ENCODE assay signal across 8 cellular contexts in the genomic region with DNA sequence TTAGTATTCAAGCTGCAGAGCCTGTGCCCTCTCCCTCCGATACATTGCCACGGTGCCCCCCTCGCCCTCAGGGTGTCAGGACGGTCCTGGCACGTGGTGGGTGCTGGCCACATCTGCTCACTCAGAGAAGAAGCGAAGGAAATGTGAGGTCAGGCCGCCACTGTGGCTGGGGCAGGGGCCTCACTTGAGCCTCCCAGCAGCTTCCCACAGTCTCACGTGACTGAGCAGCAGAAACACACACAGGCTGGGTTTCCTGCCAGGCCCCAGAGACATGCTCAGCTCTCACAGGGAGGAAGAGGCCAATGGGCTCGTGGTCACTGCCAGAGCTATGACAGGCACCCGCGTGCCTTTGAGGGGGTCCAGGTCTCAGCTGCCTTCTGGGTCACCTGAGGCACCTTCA. TPM values are rescaled to one million over a fixed set of nuclear protein-coding genes. Genes with fewer than 3 reads are reported as not detected.
DNase-seq lines count a peak whose midpoint lies in the region; TF ChIP-seq lines count a peak whose summit lies in the region.

No MANE protein-coding gene starts in this region.

- no peak overlapping the region for H4K91ac ChIP-seq in trophoblast cell (ENCODE audit: low read depth, low read length)

- H2BK120ac ChIP-seq in trophoblast cell (ENCODE audit: insufficient read depth, low read length, poor library complexity): no peak overlapping the region

- H3K9ac ChIP-seq in BLaER1: peak overlapping the region; percentile 43
- H3K9ac ChIP-seq in trophoblast cell (ENCODE audit: low read length): no peak overlapping the region

- WGBS in lower leg skin, 2 donors: 46 to 53% methylated on average over 11 of the region's 11 CpGs
- WGBS in stomach, 5 donors: 38 to 59% (median 53%) methylated on average over 7 to 11 of the region's 11 CpGs
- no CpG with 5 or more reads among the region's 11 CpGs for WGBS in trophoblast cell (ENCODE audit: extremely low coverage, insufficient coverage, insufficient read length)

- no peak for TF ChIP-seq POLR2A in lower leg skin (IDR thresholded peaks at IDR 0.05)
- TF ChIP-seq POLR2A in stomach (IDR thresholded peaks at IDR 0.05): no peak

- no peak overlapping the region for H4K12ac ChIP-seq in trophoblast cell (ENCODE audit: low read depth, low read length)

- H3K27me3 ChIP-seq in BLaER1 (peaks cover 1% of the 10 kb centered on the region), ascending aorta (peaks cover 1% of the 10 kb centered on the region), stomach (peaks cover 0 to 24% (median 9%) of the 10 kb centered on the region in 3 donors), trophoblast cell (ENCODE audit: insufficient read depth, low read length) (peaks cover 10% of the 10 kb centered on the region)

- TF ChIP-seq EP300 in stomach (IDR thresholded peaks at IDR 0.05): no peak

- no peaks in the 10 kb centered on the region for H3K79me2 ChIP-seq in trophoblast cell (ENCODE audit: control insufficient read depth, insufficient read depth, low read length, poor library complexity)

- no peak for TF ChIP-seq CTCF in ascending aorta (IDR thresholded peaks at IDR 0.05)
- no peak for TF ChIP-seq CTCF in lower leg skin (IDR thresholded peaks at IDR 0.05)
- no peak for TF ChIP-seq CTCF in stomach (IDR thresholded peaks at IDR 0.05)

- H3K9me3 ChIP-seq in BLaER1 (no peaks in the 10 kb centered on the region), ascending aorta (no peaks in the 10 kb centered on the region), stomach (no peaks in the 10 kb centered on the region), trophoblast cell (ENCODE audit: insufficient read depth, low read depth, low read length) (no peaks in the 10 kb centered on the region)

- no peak overlapping the region for H2AK5ac ChIP-seq in trophoblast cell (ENCODE audit: low read length)

- H4K20me1 ChIP-seq in BLaER1: no peaks in the 10 kb centered on the region

- DNase-seq in RPMI8226: peak; percentile 84
- DNase-seq in ascending aorta (ENCODE audit: low spot score in 2 of 2): peak; percentile 44 to 74
- DNase-seq in lower leg skin (ENCODE audit: low spot score in 2 of 2): peak; percentile 74 to 93
- DNase-seq in stomach: peak; percentile 51
- no peak for DNase-seq in trophoblast cell
- DNase-seq in NCI-H345 (lab: John Stamatoyannopoulos, UW): no peak
- DNase-seq in HuH-7.5 (ENCODE audit: low spot score): no peak

- no peak overlapping the region for H2AFZ ChIP-seq in trophoblast cell (ENCODE audit: insufficient read depth, low read length, poor library complexity)

- H3K36me3 ChIP-seq in BLaER1 (no peaks in the 10 kb centered on the region), ascending aorta (no peaks in the 10 kb centered on the region), stomach (no peaks in the 10 kb centered on the region), trophoblast cell (ENCODE audit: control insufficient read depth in 1 of 2, insufficient read depth in 2 of 2, low read length in 2 of 2) (no peaks in the 10 kb centered on the region)

- H2BK5ac ChIP-seq in trophoblast cell (ENCODE audit: low read depth, low read length, poor library complexity): no peak overlapping the region

- H3K4me3 ChIP-seq in BLaER1 (no peak overlapping the region), ascending aorta (no peak overlapping the region), lower leg skin (ENCODE audit: low read depth, poor library complexity, severe bottlenecking) (no peak overlapping the region), stomach (no peak overlapping the region), trophoblast cell (ENCODE audit: low read depth, low read length) (no peak overlapping the region)

- H3K27ac ChIP-seq in BLaER1 (peak overlapping the region; percentile 75), ascending aorta (no peak overlapping the region), stomach (peak overlapping the region; percentile 9 to 70 (median 59)), trophoblast cell (ENCODE audit: low read depth, low read length) (no peak overlapping the region)

- H3K4me1 ChIP-seq in BLaER1 (peaks cover 94% of the 10 kb centered on the region), ascending aorta (no peaks in the 10 kb centered on the region), stomach (peaks cover 15 to 56% (median 39%) of the 10 kb centered on the region in 4 donors), trophoblast cell (ENCODE audit: control insufficient read depth in 1 of 2, insufficient read depth in 2 of 2, low read length in 2 of 2) (peaks cover 0 to 2% of the 10 kb centered on the region in 2 experiments)

- no peak overlapping the region for H2BK12ac ChIP-seq in trophoblast cell (ENCODE audit: low read length)

- no peak overlapping the region for H3K23ac ChIP-seq in trophoblast cell (ENCODE audit: low read length)

- no peak overlapping the region for H4K8ac ChIP-seq in trophoblast cell (ENCODE audit: low read depth, low read length)

- intact Hi-C loops in ascending aorta (cut with DNase I): no loop called here
- intact Hi-C loops in lower leg skin (cut with DNase I; ENCODE audit: low total_unique reads): no loop called here
- intact Hi-C loops in stomach (cut with DNase I; ENCODE audit: low total_unique reads): no loop called here

- H3K4me2 ChIP-seq in BLaER1: peak overlapping the region; percentile 84
- H3K4me2 ChIP-seq in trophoblast cell (ENCODE audit: low read length): no peak overlapping the region

- no peak overlapping the region for H3K18ac ChIP-seq in trophoblast cell (ENCODE audit: low read length)

- H3K79me1 ChIP-seq in trophoblast cell (ENCODE audit: low read length): no peaks in the 10 kb centered on the region

- H3K4ac ChIP-seq in trophoblast cell (ENCODE audit: low read depth, low read length): no peak overlapping the region

- H3K14ac ChIP-seq in trophoblast cell (ENCODE audit: low read length): no peak overlapping the region

RNA-seq across cellular contexts. Expression of a gene that starts 37.9 kb away (rescaled TPM):
- total RNA-seq in ascending aorta (4.4 TPM), lower leg skin (10 to 100 TPM; 18.7 to 28.4 (median 19.6) TPM), stomach (10 to 100 TPM in 3 of 5 donors, 1 to 10 TPM in 1, not detected in 1; 8.3 to 36.5 (median 26.9) TPM)
- polyA plus RNA-seq in stomach: 10 to 100 TPM; 13.3 to 17.9 (median 16.1) TPM
- polyA plus RNA-seq in trophoblast cell (2013): 60.6 and 63.8 TPM in 2 replicates

Comparison
In these comparisons a context has a peak if more than half of its experiments do, and no peak if none do; other contexts are left out.
1. H3K27ac ChIP-seq: peak in BLaER1 (single experiment) and stomach (5 of 5); none in ascending aorta (0 of 2) and trophoblast cell (single experiment).
2. DNase-seq: peak in RPMI8226 (single experiment), ascending aorta (2 of 2), lower leg skin (2 of 2) and stomach (single experiment); none in trophoblast cell (0 of 2), NCI-H345 (single experiment) and HuH-7.5 (single experiment).